ENCODE assay signal across 8 cellular contexts in genomic region chr10:3622845-3623621, GRCh38.
DNase-seq lines count a peak whose midpoint lies in the region; ATAC-seq, FAIRE-seq and TF ChIP-seq lines count a peak whose summit lies in the region.

No MANE protein-coding gene starts in this region.

- H3K23ac ChIP-seq in IMR-90 (ENCODE audit: low read depth, low read length) (peak overlapping the region; percentile 19), neuronal stem cell (ENCODE audit: low read depth, low read length, poor library complexity) (no peak overlapping the region)

- no peaks in the 10 kb centered on the region for H3K27me3 Mint-ChIP-seq in naive thymus-derived CD8-positive, alpha-beta T cell

- intact Hi-C loops in IMR-90 (cut with micrococcal nuclease): loop anchor here (5.0 to 10.0 kb wide), 3 partner anchors 154 to 1142 kb away; no protein-coding TSS in a partner anchor

- H3K4me3 ChIP-seq in IMR-90 (ENCODE audit: insufficient read depth, low read depth, low read length) (no peak overlapping the region), fibroblast of pulmonary artery (replicated peaks; ENCODE audit: low read depth, low read length) (no peak overlapping the region), neuronal stem cell (ENCODE audit: low read length in 2 of 2) (no peak overlapping the region)

- peak overlapping the region in 1 of 10 donors; percentile 7 for H3K27ac Mint-ChIP-seq in naive thymus-derived CD8-positive, alpha-beta T cell

- peak overlapping the region; percentile 28 for H2BK20ac ChIP-seq in IMR-90 (ENCODE audit: low read depth, low read length)

- no peaks in the 10 kb centered on the region for H3K36me3 ChIP-seq in IMR-90 (ENCODE audit: control insufficient read depth, insufficient read depth, low read length)
- H3K36me3 ChIP-seq in neuronal stem cell (replicated peaks in 1 of 2; ENCODE audit: control insufficient read depth in 2 of 2, insufficient read depth in 2 of 2, low read length in 2 of 2): no peaks in the 10 kb centered on the region

- in situ Hi-C loops in IMR-90 (cut with MboI; ENCODE audit: low sequenced_read_pairs): loop anchor here (10.0 kb wide), 1 partner anchor 158 kb away; no protein-coding TSS in a partner anchor

- peaks cover 11% of the 10 kb centered on the region for H3K4me1 ChIP-seq in IMR-90 (ENCODE audit: control insufficient read depth, insufficient read depth, low read length)
- H3K4me1 ChIP-seq in neuronal stem cell (ENCODE audit: control insufficient read depth in 2 of 2, insufficient read depth in 1 of 2, low read depth in 1 of 2, low read length in 2 of 2): peaks cover 1 to 6% of the 10 kb centered on the region in 2 donors

- H2BK5ac ChIP-seq in IMR-90 (ENCODE audit: low read depth, low read length, poor library complexity, severe bottlenecking) (peak overlapping the region; percentile 87), neuronal stem cell (ENCODE audit: low read length) (no peak overlapping the region)

- BruUV-seq in IMR-90 (replicated peaks; lab: Mats Ljungman, UMichigan): no TSS peak

- peaks cover 7 to 26% (median 11%) of the 10 kb centered on the region in 9 donors for H3K9me3 Mint-ChIP-seq in naive thymus-derived CD8-positive, alpha-beta T cell

- no peaks in the 10 kb centered on the region; a peak in 1 of 4 replicates for H3K79me1 ChIP-seq in IMR-90 (ENCODE audit: low read depth in 1 of 2, low read length in 2 of 2)
- peaks cover 2% of the 10 kb centered on the region for H3K79me1 ChIP-seq in neuronal stem cell (ENCODE audit: low read depth, low read length)

- H4K20me1 ChIP-seq in IMR-90 (ENCODE audit: insufficient read depth, low read length): no peaks in the 10 kb centered on the region

- CTCF ChIA-PET in IMR-90 (lab: Yijun Ruan, JAX): interaction anchor here (0.6 kb wide), 1 partner anchor 525 kb away, joined by 3 read pairs; no protein-coding TSS in a partner anchor

- peak overlapping the region; percentile 74 for H3K4ac ChIP-seq in IMR-90 (ENCODE audit: low read depth, low read length)
- no peak overlapping the region for H3K4ac ChIP-seq in neuronal stem cell (ENCODE audit: low read length)

- H3K14ac ChIP-seq in IMR-90 (replicated peaks; ENCODE audit: low read depth, low read length) (peak overlapping the region; percentile 77), neuronal stem cell (ENCODE audit: low read length) (no peak overlapping the region)

- 100% methylated on average over 1 of the region's 3 CpGs; no CpG with 5 or more reads in 1 of the 2 experiments for WGBS in IMR-90 (ENCODE audit: extremely low coverage in 2 of 2, insufficient read length in 1 of 2), 2 experiments
- no CpG with 5 or more reads among the region's 3 CpGs for WGBS in neuronal stem cell (ENCODE audit: extremely low coverage in 2 of 2, insufficient read length in 2 of 2, insufficient replicate concordance in 1 of 2), 2 donors

- peak; percentile 14 for ATAC-seq in IMR-90 (ENCODE audit: low read depth)
- no peak for ATAC-seq in naive thymus-derived CD8-positive, alpha-beta T cell

- H2AFZ ChIP-seq in IMR-90 (replicated peaks; ENCODE audit: low read length, poor library complexity): no peak overlapping the region
- no peak overlapping the region for H2AFZ ChIP-seq in neuronal stem cell (ENCODE audit: low read length)

- H4K5ac ChIP-seq in IMR-90 (ENCODE audit: low read depth, low read length): peak overlapping the region; percentile 28

- POLR2A ChIA-PET in IMR-90 (lab: Charles Lee; ENCODE audit: unreplicated experiment): no interaction called here
- POLR2A ChIA-PET in naive thymus-derived CD8-positive, alpha-beta T cell (lab: Charles Lee): no interaction called here

- H3K4me1 Mint-ChIP-seq in naive thymus-derived CD8-positive, alpha-beta T cell: peaks cover 0 to 14% (median 4%) of the 10 kb centered on the region in 4 donors

- H3K56ac ChIP-seq in IMR-90 (ENCODE audit: extremely low read depth, insufficient read depth, low read length): peak overlapping the region; percentile 44; the same call in 1 of the 2 replicates

- H3K4me2 ChIP-seq in IMR-90 (ENCODE audit: low read depth, low read length): 0 out of 2 replicates have a peak overlapping the region, but pooled peaks have one; percentile 6
- H3K4me2 ChIP-seq in neuronal stem cell (ENCODE audit: insufficient read depth, low read length, poor library complexity, severe bottlenecking): no peak overlapping the region

- H4K91ac ChIP-seq in IMR-90 (ENCODE audit: insufficient read depth, low read depth, low read length) (peak overlapping the region; percentile 34; the same call in 1 of the 2 replicates), neuronal stem cell (ENCODE audit: low read depth, low read length, poor library complexity) (no peak overlapping the region)

- H3K9me1 ChIP-seq in IMR-90 (ENCODE audit: insufficient read depth, low read length): peaks cover 9% of the 10 kb centered on the region; the same call in 1 of the 2 replicates

- H3K9ac ChIP-seq in IMR-90 (ENCODE audit: low read depth, low read length): no peak overlapping the region
- H3K9ac ChIP-seq in neuronal stem cell (ENCODE audit: low read depth, low read length, poor library complexity): no peak overlapping the region

- no peak overlapping the region for H2BK12ac ChIP-seq in neuronal stem cell (ENCODE audit: low read length)

- peak overlapping the region; percentile 54; the same call in 1 of the 3 replicates for H2BK15ac ChIP-seq in IMR-90 (ENCODE audit: low read depth, low read length)
- no peak overlapping the region for H2BK15ac ChIP-seq in neuronal stem cell (ENCODE audit: low read length)

- peak overlapping the region; percentile 67 for H2BK120ac ChIP-seq in IMR-90 (ENCODE audit: low read depth, low read length)
- no peak overlapping the region for H2BK120ac ChIP-seq in neuronal stem cell (ENCODE audit: low read depth, low read length)

- no peak overlapping the region for H2AK9ac ChIP-seq in IMR-90 (replicated peaks; ENCODE audit: low read depth, low read length, poor library complexity)

- H3K27me3 ChIP-seq in IMR-90 (ENCODE audit: control insufficient read depth, insufficient read depth, low read length) (no peaks in the 10 kb centered on the region), neuronal stem cell (ENCODE audit: control insufficient read depth in 3 of 3, insufficient read depth in 3 of 3, low read depth in 1 of 3, low read length in 3 of 3) (peaks cover 0 to 2% (median 0%) of the 10 kb centered on the region in 3 experiments)

- H3K18ac ChIP-seq in IMR-90 (ENCODE audit: low read depth, low read length) (peak overlapping the region; percentile 78), neuronal stem cell (ENCODE audit: low read length) (no peak overlapping the region)

- H3K36me3 Mint-ChIP-seq in naive thymus-derived CD8-positive, alpha-beta T cell: peaks cover 0 to 15% (median 12%) of the 10 kb centered on the region in 3 donors

- TF ChIP-seq RAD21 in IMR-90 (IDR thresholded peaks at IDR 0.05; ENCODE audit: low read length): no peak

- DNase-seq in AG08396 (ENCODE audit: low spot score) (peak; percentile 11), GM19239 (ENCODE audit: insufficient read length, low spot score) (no peak), IMR-90 (peak; percentile 55), fibroblast of pulmonary artery (ENCODE audit: low read depth) (peak; percentile 22), HT-29 (ENCODE audit: low spot score) (no peak), neuronal stem cell (ENCODE audit: low spot score) (no peak), NCI-H1092 treated with DMSO at 0.1 percent for 48 hours (lab: John Stamatoyannopoulos, UW) (no peak)
- no peak for DNase-seq in naive thymus-derived CD8-positive, alpha-beta T cell

- TF ChIP-seq CTCF in IMR-90 (conservative IDR thresholded peaks at IDR 0.05; ENCODE audit: low read depth, low read length) (no peak), fibroblast of pulmonary artery (IDR thresholded peaks at IDR 0.05; ENCODE audit: low read length, missing control alignments) (no peak)

- dilution Hi-C loops in IMR-90 (cut with HindIII; ENCODE audit: low sequenced_read_pairs, unreplicated experiment): no loop called here

- peak; percentile 77 for FAIRE-seq in GM19239 (lab: Jason Lieb, UNC)

- TF ChIP-seq POLR2A in IMR-90 (IDR thresholded peaks at IDR 0.05; ENCODE audit: low read depth, low read length): no peak

- peak overlapping the region; percentile 15; the same call in 1 of the 2 replicates for H3K27ac ChIP-seq in IMR-90 (ENCODE audit: insufficient read depth, low read length)
- no peak overlapping the region for H3K27ac ChIP-seq in neuronal stem cell (replicated peaks; ENCODE audit: low read length)

- peak overlapping the region; percentile 32 to 38; a peak in 3 of 4 replicates for H4K8ac ChIP-seq in IMR-90 (ENCODE audit: low read depth in 2 of 2, low read length in 2 of 2)
- H4K8ac ChIP-seq in neuronal stem cell (ENCODE audit: low read depth, low read length): no peak overlapping the region

- no peak overlapping the region for H3K4me3 Mint-ChIP-seq in naive thymus-derived CD8-positive, alpha-beta T cell

- H2AK5ac ChIP-seq in IMR-90 (ENCODE audit: low read depth, low read length) (peak overlapping the region; percentile 21; the same call in 1 of the 2 replicates), neuronal stem cell (ENCODE audit: low read depth, low read length) (no peak overlapping the region)

- H3K9me3 ChIP-seq in IMR-90 (ENCODE audit: control insufficient read depth, insufficient read depth, low read length) (peaks cover 2% of the 10 kb centered on the region; the same call in 1 of the 2 replicates), neuronal stem cell (replicated peaks in 1 of 2; ENCODE audit: control insufficient read depth in 2 of 2, insufficient read depth in 1 of 2, low read depth in 1 of 2, low read length in 2 of 2) (peaks cover 3 to 7% of the 10 kb centered on the region in 2 donors)

TF ChIP-seq in IMR-90, 13 proteins besides CTCF, POLR2A, EP300 and RAD21 (continues in another document):
- no peak for TF ChIP-seq RFX5 (IDR thresholded peaks at IDR 0.05; ENCODE audit: low read depth, low read length)
- TF ChIP-seq NFE2L2 (IDR thresholded peaks at IDR 0.05; ENCODE audit: low read depth, low read length): no peak
- no peak for TF ChIP-seq RCOR1 (IDR thresholded peaks at IDR 0.05; ENCODE audit: insufficient replicate concordance, low read length)
- TF ChIP-seq CHD1 (IDR thresholded peaks at IDR 0.05; ENCODE audit: low read depth, low read length): no peak
- TF ChIP-seq CEBPB (IDR thresholded peaks at IDR 0.05; ENCODE audit: low read depth, low read length): no peak
- no peak for TF ChIP-seq ELK1 (IDR thresholded peaks at IDR 0.05; ENCODE audit: borderline replicate concordance, low read depth, low read length)
- no peak for TF ChIP-seq FOS (IDR thresholded peaks at IDR 0.05; ENCODE audit: low read depth, low read length)
- no peak for TF ChIP-seq MXI1 (IDR thresholded peaks at IDR 0.05; ENCODE audit: borderline replicate concordance, low read depth, low read length)

Comparison
In these comparisons a context has a peak if more than half of its experiments do, and no peak if none do; other contexts are left out.
1. DNase-seq: peak in AG08396 (single experiment), IMR-90 (single experiment) and fibroblast of pulmonary artery (single experiment); none in GM19239 (single experiment), HT-29 (single experiment), neuronal stem cell (single experiment), NCI-H1092 treated with DMSO at 0.1 percent for 48 hours (single experiment) and naive thymus-derived CD8-positive, alpha-beta T cell (0 of 10).